In the genomic region with DNA sequence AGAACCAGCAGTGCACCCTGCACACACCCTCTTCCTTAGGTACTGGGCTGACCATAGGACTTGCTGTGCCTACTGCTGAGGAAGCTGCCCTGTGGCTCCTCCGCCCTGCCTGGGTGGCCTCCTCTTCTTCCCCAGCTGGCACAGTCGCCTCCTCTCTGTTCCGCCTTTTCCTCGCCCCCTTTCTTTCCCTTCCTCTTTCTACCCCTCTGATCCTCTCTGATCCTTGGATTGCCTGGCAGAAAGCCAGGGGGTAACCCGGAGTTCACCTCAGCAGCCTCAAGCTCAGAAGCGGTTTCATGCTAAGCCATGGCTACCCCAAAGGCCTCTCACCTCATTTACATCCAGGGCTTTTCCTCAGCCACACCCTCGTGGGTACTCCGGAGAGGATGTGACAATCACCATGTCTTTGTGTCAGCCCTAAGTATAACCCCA, we compare ENCODE assay signal across 14 cellular contexts.
DNase-seq lines count a peak whose midpoint lies in the region; ATAC-seq and TF ChIP-seq lines count a peak whose summit lies in the region.
"Had no signal": no experiment of that assay in that cellular context is flagged by ENCODE, and none has a peak within 500 bp of the region (broad histone marks: within the 10 kb centered on the region; RNA-seq: fewer than 3 reads in every experiment).

No MANE protein-coding gene starts in this region.

- H3K9me3 ChIP-seq in esophagus muscularis mucosa (no peaks in the 10 kb centered on the region), muscle layer of duodenum (ENCODE audit: control insufficient read depth in 1 of 2, low read length in 2 of 2) (no peaks in the 10 kb centered on the region)

- WGBS in esophagus muscularis mucosa: 79% methylated on average over 8 of the region's 8 CpGs

- intact Hi-C loops in esophagus muscularis mucosa (cut with DNase I): no loop called here

- no peak overlapping the region for H3K4me3 Mint-ChIP-seq in stimulated activated naive CD8-positive, alpha-beta T cell treated with anti-CD3 and anti-CD28 coated beads, Interleukin-15, amount 100 ng/mL, for 72 hours
- H3K4me3 Mint-ChIP-seq: activated B cell treated with CpG ODN at 0.5 μM for 24 hours had no signal

- peaks cover 45% of the 10 kb centered on the region for H3K27me3 Mint-ChIP-seq in stimulated activated naive CD8-positive, alpha-beta T cell treated with anti-CD3 and anti-CD28 coated beads, Interleukin-15, amount 100 ng/mL, for 72 hours

- H3K4me3 ChIP-seq in esophagus muscularis mucosa: no peak overlapping the region
- no peak overlapping the region for H3K4me3 ChIP-seq in muscle layer of duodenum (ENCODE audit: low read depth in 1 of 2, low read length in 2 of 2)

- no peak for DNase-seq in stimulated activated naive CD8-positive, alpha-beta T cell treated with anti-CD3 and anti-CD28 coated beads, Interleukin-15, Interleukin-2, amounts not matched to agents 100 U/mL and 50 U/mL, for 24 hours
- no peak for DNase-seq in stimulated activated naive CD8-positive, alpha-beta T cell treated with anti-CD3 and anti-CD28 coated beads, Interleukin-15, amount 100 ng/mL, for 72 hours
- DNase-seq in esophagus muscularis mucosa (ENCODE audit: extremely low spot score): no peak
- no peak for DNase-seq in SW 1271 (lab: John Stamatoyannopoulos, UW)
- no peak for DNase-seq in HCEC 1CT
- no peak for DNase-seq in NCI-H187 treated with DMSO at 0.1 percent for 48 hours (lab: John Stamatoyannopoulos, UW)
- DNase-seq: activated B cell treated with CpG ODN at 0.5 μM for 24 hours; activated T-cell treated with anti-CD3 and anti-CD28 coated beads, Interleukin-2, amount 50 U/mL, for 1 hour; DMS79 treated with DMSO at 0.1 percent for 48 hours; MM.1S; NCI-H510A treated with DMSO at 0.1 percent for 48 hours had no signal

- H3K4me1 Mint-ChIP-seq in stimulated activated naive CD8-positive, alpha-beta T cell treated with anti-CD3 and anti-CD28 coated beads, Interleukin-15, amount 100 ng/mL, for 72 hours: no peaks in the 10 kb centered on the region

- no peak for TF ChIP-seq EP300 in esophagus muscularis mucosa (IDR thresholded peaks at IDR 0.05)

- H3K27me3 ChIP-seq in esophagus muscularis mucosa (no peaks in the 10 kb centered on the region), muscle layer of duodenum (ENCODE audit: low read depth, low read length) (no peaks in the 10 kb centered on the region)

- ATAC-seq in stimulated activated naive CD8-positive, alpha-beta T cell treated with anti-CD3 and anti-CD28 coated beads, Interleukin-15, Interleukin-2, amounts not matched to agents 100 U/mL and 50 U/mL, for 24 hours: peak; percentile 28
- no peak for ATAC-seq in stimulated activated naive CD8-positive, alpha-beta T cell treated with anti-CD3 and anti-CD28 coated beads, Interleukin-15, amount 100 ng/mL, for 72 hours
- ATAC-seq in esophagus mucosa: no peak

- TF ChIP-seq CTCF in esophagus muscularis mucosa (IDR thresholded peaks at IDR 0.05): no peak

- peaks cover 0 to 8% of the 10 kb centered on the region in 2 donors for H3K9me3 Mint-ChIP-seq in stimulated activated naive CD8-positive, alpha-beta T cell treated with anti-CD3 and anti-CD28 coated beads, Interleukin-15, amount 100 ng/mL, for 72 hours
- H3K9me3 Mint-ChIP-seq: activated B cell treated with CpG ODN at 0.5 μM for 24 hours had no signal

- H3K4me1 ChIP-seq in esophagus muscularis mucosa (peaks cover 10 to 39% (median 38%) of the 10 kb centered on the region in 4 donors), muscle layer of duodenum (ENCODE audit: control insufficient read depth in 1 of 2, insufficient read depth in 2 of 2, low read length in 2 of 2) (peaks cover 16 to 17% of the 10 kb centered on the region in 2 donors)

- H3K27ac ChIP-seq in esophagus muscularis mucosa (replicated peaks in 1 of 4) (peak overlapping the region; percentile 79 to 85 (median 83)), muscle layer of duodenum (ENCODE audit: low read length) (peak overlapping the region; percentile 87)
- H3K27ac ChIP-seq: HL-60 had no signal

- no peak for TF ChIP-seq POLR2A in esophagus muscularis mucosa (IDR thresholded peaks at IDR 0.05; ENCODE audit: low read depth)

- H3K27ac Mint-ChIP-seq in stimulated activated naive CD8-positive, alpha-beta T cell treated with anti-CD3 and anti-CD28 coated beads, Interleukin-15, amount 100 ng/mL, for 72 hours: peak overlapping the region in 1 of 2 donors; percentile 28
- H3K27ac Mint-ChIP-seq: activated B cell treated with CpG ODN at 0.5 μM for 24 hours had no signal

- H3K36me3 ChIP-seq in esophagus muscularis mucosa (no peaks in the 10 kb centered on the region), muscle layer of duodenum (ENCODE audit: control insufficient read depth in 1 of 2, insufficient read depth in 2 of 2, low read length in 2 of 2) (no peaks in the 10 kb centered on the region)
